ENCODE assay signal across 1 cellular context in the genomic region with DNA sequence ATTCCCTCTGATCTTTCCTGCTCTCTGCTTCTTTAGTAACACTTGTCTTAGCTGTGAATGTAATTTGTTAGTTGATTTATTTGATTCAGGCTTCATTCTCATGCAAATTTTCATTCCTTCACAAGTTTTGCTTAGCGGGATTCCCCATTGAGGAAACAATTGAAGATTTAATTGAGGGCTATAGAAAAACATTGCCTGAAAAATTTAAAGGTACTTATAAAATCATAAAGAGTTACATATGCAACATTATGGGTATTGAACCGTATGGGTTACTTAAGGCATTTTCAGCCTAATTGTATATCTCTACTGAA.
TF ChIP-seq lines count a peak whose summit lies in the region.

No MANE protein-coding gene starts in this region.

TF ChIP-seq in H1, 55 proteins besides CTCF, POLR2A, EP300 and RAD21:
- no peak for TF ChIP-seq TCF12 (IDR thresholded peaks at IDR 0.05; ENCODE audit: low read depth, low read length)
- TF ChIP-seq TEAD4 (IDR thresholded peaks at IDR 0.05; ENCODE audit: low read depth, low read length), result no peak
- no peak for TF ChIP-seq TAF7 (optimal IDR thresholded peaks at IDR 0.05; ENCODE audit: borderline replicate concordance, low read depth, low read length)
- 0 out of 2 replicates have a peak, but pooled peaks have one; percentile 13 for TF ChIP-seq PHF8 (conservative IDR thresholded peaks at IDR 0.05; ENCODE audit: low read depth, low read length)
- no peak for TF ChIP-seq RXRA (IDR thresholded peaks at IDR 0.05; ENCODE audit: insufficient read depth, low read depth, low read length)
- no peak for TF ChIP-seq ASH2L (IDR thresholded peaks at IDR 0.05; ENCODE audit: low read length)
- peak; percentile 65 for TF ChIP-seq POU5F1 (IDR thresholded peaks at IDR 0.05; ENCODE audit: low read depth, low read length)
- TF ChIP-seq CHD7 (IDR thresholded peaks at IDR 0.05; ENCODE audit: insufficient replicate concordance, low read length), result peak; percentile 70
- TF ChIP-seq TAF1 (IDR thresholded peaks at IDR 0.05; ENCODE audit: low read depth, low read length), result no peak
- no peak for TF ChIP-seq CBX5 (IDR thresholded peaks at IDR 0.05; ENCODE audit: low read depth, low read length)
